ENCODE assay signal across 8 cellular contexts in the genomic region with DNA sequence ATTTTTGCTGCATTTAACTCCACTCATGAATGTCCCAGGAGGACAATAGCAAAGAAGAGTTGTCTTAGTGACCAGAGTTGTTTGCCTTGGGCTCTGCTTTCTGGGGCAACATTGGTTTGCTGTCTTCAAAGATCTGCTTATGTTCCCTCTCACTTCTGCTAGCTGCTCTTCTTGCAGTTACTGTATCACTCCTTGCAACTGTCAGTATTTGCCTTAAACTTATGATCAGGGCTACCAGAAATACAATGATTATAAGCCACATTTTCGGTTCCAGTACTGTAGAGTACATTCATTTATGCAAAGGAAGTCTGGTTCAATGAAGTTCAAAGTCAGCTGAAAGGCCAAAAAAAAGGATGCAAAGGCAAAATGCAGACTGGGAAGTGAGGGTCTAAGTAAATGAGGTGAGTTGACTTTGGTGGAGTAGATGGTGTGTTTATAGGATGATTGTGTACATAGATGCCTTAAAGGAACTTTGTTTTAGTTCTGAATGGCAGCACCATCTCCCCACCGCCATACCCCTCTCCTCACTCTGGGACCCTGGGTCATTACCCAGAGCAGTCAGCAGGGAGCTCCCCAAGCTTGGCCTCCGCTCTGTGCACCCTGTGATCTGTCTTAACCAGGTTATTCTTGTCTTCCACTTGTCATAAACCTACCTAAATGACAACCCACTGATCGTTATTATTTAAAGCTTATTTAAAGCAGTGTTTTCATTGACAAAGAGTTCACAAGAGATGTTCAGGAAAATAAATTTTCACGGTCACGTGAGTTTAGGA.
DNase-seq lines count a peak whose midpoint lies in the region; ATAC-seq and TF ChIP-seq lines count a peak whose summit lies in the region.

No MANE protein-coding gene starts in this region.

- H3K9me3 ChIP-seq in right atrium auricular region (no peaks in the 10 kb centered on the region), testis (no peaks in the 10 kb centered on the region)

- no peaks in the 10 kb centered on the region for H3K4me1 Mint-ChIP-seq in activated naive CD8-positive, alpha-beta T cell treated with anti-CD3 and anti-CD28 coated beads, Interleukin-2, amount 10 ng/mL, durations not matched to agents 7 days and 5 days
- peaks cover 5% of the 10 kb centered on the region for H3K4me1 Mint-ChIP-seq in stimulated activated effector memory CD8-positive, alpha-beta T cell treated with anti-CD3 and anti-CD28 coated beads, Interleukin-12 subunit alpha, Interleukin-12 subunit beta, amount 100 ng/mL, for 72 hours

- intact Hi-C loops in Right ventricle myocardium inferior (cut with DNase I): loop anchor here (5.0 kb wide), 1 partner anchor 436 kb away; no protein-coding TSS in a partner anchor
- intact Hi-C loops in testis (cut with DNase I; ENCODE audit: low total_unique reads): no loop called here

- H3K27ac Mint-ChIP-seq in activated naive CD8-positive, alpha-beta T cell treated with anti-CD3 and anti-CD28 coated beads, Interleukin-2, amount 10 ng/mL, durations not matched to agents 7 days and 5 days: no peak overlapping the region
- no peak overlapping the region for H3K27ac Mint-ChIP-seq in stimulated activated effector memory CD8-positive, alpha-beta T cell treated with anti-CD3 and anti-CD28 coated beads, Interleukin-12 subunit alpha, Interleukin-12 subunit beta, amount 100 ng/mL, for 72 hours

- H3K4me3 ChIP-seq in right atrium auricular region (no peak overlapping the region), testis (no peak overlapping the region)

- WGBS in testis, 2 donors: 90 to 92% methylated on average over 6 of the region's 6 CpGs

- POLR2A ChIA-PET in activated naive CD8-positive, alpha-beta T cell treated with anti-CD3 and anti-CD28 coated beads, Interleukin-2, amount 10 ng/mL, durations not matched to agents 7 days and 5 days (lab: Charles Lee): no interaction called here

- DNase-seq in Right ventricle myocardium inferior (ENCODE audit: missing footprints) (no peak), right atrium auricular region (ENCODE audit: low spot score) (no peak), SKM-1 (lab: John Stamatoyannopoulos, UW; ENCODE audit: unreplicated experiment) (no peak), testis (no peak), ecto neural progenitor cell (ENCODE audit: low spot score) (no peak)
- DNase-seq in activated naive CD8-positive, alpha-beta T cell treated with anti-CD3 and anti-CD28 coated beads, Interleukin-2, amount 10 ng/mL, durations not matched to agents 7 days and 5 days: peak; percentile 28
- DNase-seq in stimulated activated effector memory CD8-positive, alpha-beta T cell treated with anti-CD3 and anti-CD28 coated beads, Interleukin-12 subunit alpha, Interleukin-12 subunit beta, amount 100 ng/mL, for 72 hours (ENCODE audit: low spot score in 2 of 2): no peak

- no peaks in the 10 kb centered on the region for H3K36me3 Mint-ChIP-seq in activated naive CD8-positive, alpha-beta T cell treated with anti-CD3 and anti-CD28 coated beads, Interleukin-2, amount 10 ng/mL, durations not matched to agents 7 days and 5 days
- H3K36me3 Mint-ChIP-seq in stimulated activated effector memory CD8-positive, alpha-beta T cell treated with anti-CD3 and anti-CD28 coated beads, Interleukin-12 subunit alpha, Interleukin-12 subunit beta, amount 100 ng/mL, for 72 hours: no peaks in the 10 kb centered on the region

- H3K27me3 ChIP-seq in right atrium auricular region: no peaks in the 10 kb centered on the region
- H3K27me3 ChIP-seq in testis: no peaks in the 10 kb centered on the region

- peaks cover 4% of the 10 kb centered on the region for H3K27me3 Mint-ChIP-seq in activated naive CD8-positive, alpha-beta T cell treated with anti-CD3 and anti-CD28 coated beads, Interleukin-2, amount 10 ng/mL, durations not matched to agents 7 days and 5 days

- ATAC-seq in Right ventricle myocardium inferior (peak; percentile 80), HG03103 (IDR thresholded peaks at IDR 0.05; ENCODE audit: low read depth, unreplicated experiment) (peak; percentile 74)
- peak; percentile 42 for ATAC-seq in activated naive CD8-positive, alpha-beta T cell treated with anti-CD3 and anti-CD28 coated beads, Interleukin-2, amount 10 ng/mL, durations not matched to agents 7 days and 5 days (ENCODE audit: low read depth)
- ATAC-seq in stimulated activated effector memory CD8-positive, alpha-beta T cell treated with anti-CD3 and anti-CD28 coated beads, Interleukin-12 subunit alpha, Interleukin-12 subunit beta, amount 100 ng/mL, for 72 hours: peak; percentile 79

- H3K27ac ChIP-seq in right atrium auricular region: no peak overlapping the region
- H3K27ac ChIP-seq in testis: no peak overlapping the region

- no peaks in the 10 kb centered on the region for H3K36me3 ChIP-seq in right atrium auricular region
- no peaks in the 10 kb centered on the region for H3K36me3 ChIP-seq in testis (ENCODE audit: low read depth, missing control alignments)

- H3K4me3 Mint-ChIP-seq in activated naive CD8-positive, alpha-beta T cell treated with anti-CD3 and anti-CD28 coated beads, Interleukin-2, amount 10 ng/mL, durations not matched to agents 7 days and 5 days: no peak overlapping the region
- no peak overlapping the region for H3K4me3 Mint-ChIP-seq in stimulated activated effector memory CD8-positive, alpha-beta T cell treated with anti-CD3 and anti-CD28 coated beads, Interleukin-12 subunit alpha, Interleukin-12 subunit beta, amount 100 ng/mL, for 72 hours

- no peaks in the 10 kb centered on the region for H3K4me1 ChIP-seq in right atrium auricular region
- no peaks in the 10 kb centered on the region for H3K4me1 ChIP-seq in testis

- no peaks in the 10 kb centered on the region for H3K9me3 Mint-ChIP-seq in activated naive CD8-positive, alpha-beta T cell treated with anti-CD3 and anti-CD28 coated beads, Interleukin-2, amount 10 ng/mL, durations not matched to agents 7 days and 5 days
- no peaks in the 10 kb centered on the region for H3K9me3 Mint-ChIP-seq in stimulated activated effector memory CD8-positive, alpha-beta T cell treated with anti-CD3 and anti-CD28 coated beads, Interleukin-12 subunit alpha, Interleukin-12 subunit beta, amount 100 ng/mL, for 72 hours

- TF ChIP-seq CTCF in right atrium auricular region (IDR thresholded peaks at IDR 0.05): peak in 1 of 2 donors; percentile 52
- no peak for TF ChIP-seq CTCF in testis (IDR thresholded peaks at IDR 0.05)

- no peak for TF ChIP-seq POLR2A in testis (IDR thresholded peaks at IDR 0.05)
